11 cellular contexts compared by ENCODE assay signal in genomic region chr2:192278701-192279100, GRCh38.
"Had no signal": no experiment of that assay in that cellular context is flagged by ENCODE, and none has a peak within 500 bp of the region (broad histone marks: within the 10 kb centered on the region; RNA-seq: fewer than 3 reads in every experiment).

No MANE protein-coding gene starts in this region.

- H3K9me3 ChIP-seq: HAP-1 had no signal

- H3K27ac ChIP-seq: GM23248 had no signal

- FAIRE-seq: H1, H54 had no signal

- H3K4me1 ChIP-seq: HAP-1 had no signal

- H2AFZ ChIP-seq: GM23248, GM23338 had no signal

- H3K4me3 ChIP-seq: GM23248, GM23338, HAP-1 had no signal

- H3K4me2 ChIP-seq: GM23338 had no signal

- DNase-seq: GM23248, GOT3, H7, H9, HCEC 1CT, HFFc6 had no signal

- H3K36me3 ChIP-seq: HAP-1 had no signal

- H3K9ac ChIP-seq: GM23248 had no signal

- ATAC-seq: GM23338, HCT116 had no signal
